In the genomic region with DNA sequence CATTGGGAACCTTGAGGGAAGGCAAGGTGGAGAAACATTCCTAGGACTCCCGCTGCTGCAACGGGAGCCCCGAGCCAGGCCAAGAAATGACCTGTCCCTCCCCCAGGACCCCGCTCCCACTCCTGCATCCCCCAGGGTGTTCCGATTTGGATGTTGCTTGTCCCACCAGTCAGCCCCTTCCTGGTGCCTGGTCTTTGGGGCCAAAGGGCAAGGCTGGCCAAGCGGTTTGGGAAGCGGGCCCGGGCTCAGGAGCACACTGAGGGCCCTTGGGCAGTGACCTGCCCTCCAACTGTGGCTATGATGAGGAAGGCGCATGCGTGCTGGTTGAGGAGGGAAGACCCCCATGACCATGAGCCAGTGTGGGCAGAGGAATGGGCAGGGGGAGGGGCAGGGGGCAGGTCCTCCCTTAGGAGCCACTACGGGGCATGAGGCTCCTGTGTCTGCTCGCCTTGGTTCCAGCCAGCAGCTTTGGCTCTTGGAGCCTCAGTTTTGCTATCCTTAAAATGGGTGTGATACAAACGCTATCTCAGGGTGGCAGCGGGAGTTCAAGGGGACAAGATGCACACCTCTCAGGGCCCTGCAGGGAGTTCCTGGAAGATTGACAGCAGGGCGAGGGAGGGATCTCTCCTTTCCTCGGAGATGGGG, we compare ENCODE assay signal across 9 cellular contexts. TPM values are rescaled to one million over a fixed set of nuclear protein-coding genes. Genes with fewer than 3 reads are reported as not detected.
DNase-seq lines count a peak whose midpoint lies in the region; ATAC-seq and TF ChIP-seq lines count a peak whose summit lies in the region.
"Had no signal": no experiment of that assay in that cellular context is flagged by ENCODE, and none has a peak within 500 bp of the region (broad histone marks: within the 10 kb centered on the region; RNA-seq: fewer than 3 reads in every experiment).

No MANE protein-coding gene starts in this region.

- H3K4me1 ChIP-seq in psoas muscle = peaks cover 51% of the 10 kb centered on the region
- peaks cover 0 to 3% of the 10 kb centered on the region in 2 donors for H3K4me1 ChIP-seq in aorta (ENCODE audit: control insufficient read depth in 1 of 2, insufficient read depth in 2 of 2, low read length in 2 of 2)

- H3K9me3 ChIP-seq in psoas muscle = no peaks in the 10 kb centered on the region
- no peaks in the 10 kb centered on the region for H3K9me3 ChIP-seq in aorta (ENCODE audit: control insufficient read depth, low read length)

- ATAC-seq in Right ventricle myocardium inferior = no peak
- ATAC-seq in left cardiac atrium = no peak
- no peak for ATAC-seq in psoas muscle
- no peak for ATAC-seq in aorta (ENCODE audit: low FRiP score)

- no peaks in the 10 kb centered on the region for H3K36me3 ChIP-seq in psoas muscle (ENCODE audit: insufficient read depth in 1 of 2, low read depth in 1 of 2)
- H3K36me3 ChIP-seq in aorta (ENCODE audit: control insufficient read depth in 1 of 2, insufficient read depth in 2 of 2, low read length in 1 of 2) = no peaks in the 10 kb centered on the region

- H3K27me3 ChIP-seq in layer of hippocampus (ENCODE audit: control insufficient read depth, insufficient read depth, low read length) (no peaks in the 10 kb centered on the region), psoas muscle (ENCODE audit: insufficient read depth in 3 of 3, low read length in 2 of 3) (no peaks in the 10 kb centered on the region), aorta (ENCODE audit: control insufficient read depth in 1 of 2, insufficient read depth in 2 of 2, low read length in 1 of 2) (no peaks in the 10 kb centered on the region)

- TF ChIP-seq CTCF in psoas muscle (IDR thresholded peaks at IDR 0.05) = no peak

- DNase-seq in Right ventricle myocardium inferior (ENCODE audit: missing footprints) = peak; percentile 43
- no peak for DNase-seq in left cardiac atrium
- no peak for DNase-seq in psoas muscle
- no peak for DNase-seq in aorta
- DNase-seq in 8988T = no peak
- no peak for DNase-seq in activated effector memory CD4-positive, alpha-beta T cell treated with Interleukin-2 at 50 U/mL for 16 hours
- no peak for DNase-seq in occipital lobe (lab: John Stamatoyannopoulos, UW)

- H3K4me3 ChIP-seq in psoas muscle (no peak overlapping the region), aorta (ENCODE audit: low read length in 2 of 2) (no peak overlapping the region)
- H3K4me3 ChIP-seq: A549 had no signal

- intact Hi-C loops in Right ventricle myocardium inferior (cut with DNase I) (loop anchor here (2.0 kb wide), 2 partner anchors 27 to 47 kb away; no protein-coding TSS in a partner anchor), left cardiac atrium (cut with DNase I) (no loop called here), psoas muscle (cut with DNase I) (no loop called here), aorta (cut with DNase I) (loop anchor here in 1 of 2 donors (2.0 kb wide), 2 partner anchors 51 to 53 kb away; partner anchors contain the start of gene RBM38)

- peak overlapping the region; percentile 92 for H3K27ac ChIP-seq in layer of hippocampus (ENCODE audit: low read depth, low read length)
- peak overlapping the region; percentile 98 for H3K27ac ChIP-seq in psoas muscle
- peak overlapping the region; percentile 34 to 91 for H3K27ac ChIP-seq in aorta (ENCODE audit: low read depth in 1 of 2, low read length in 2 of 2)
- H3K27ac ChIP-seq: A549 had no signal

- WGBS in psoas muscle, 3 donors = 35 to 67% (median 48%) methylated on average over 16 of the region's 16 CpGs
- 55 to 58% methylated on average over 16 of the region's 16 CpGs for WGBS in aorta, 2 donors

RNA-seq across cellular contexts. Expression of gene RBM38, which starts 50.4 kb away (rescaled TPM):
- total RNA-seq in Right ventricle myocardium inferior (89.6 TPM), left cardiac atrium (100 to 1,000 TPM in 1 of 2 donors, 10 to 100 TPM in 1; 78.6 to 101 TPM), psoas muscle (100 to 1,000 TPM in 2 of 4 donors, 10 to 100 TPM in 2; 73.2 to 202 (median 93.0) TPM), aorta (10 to 100 TPM; 19.3 to 20.7 TPM), occipital lobe (11.2 TPM)
- polyA plus RNA-seq in psoas muscle (100 to 1,000 TPM; 135 to 308 (median 144) TPM), aorta (10 to 100 TPM in 1 of 2 donors, 1 to 10 TPM in 1; 7.3 to 14.7 TPM)
